ENCODE assay signal across 8 cellular contexts in genomic region chr5:96885518-96886338, GRCh38. TPM values are rescaled to one million over a fixed set of nuclear protein-coding genes. Genes with fewer than 3 reads are reported as not detected.
A peak's percentile ranks its signal among the peaks of the same experiment; 100 is the strongest.
DNase-seq lines count a peak whose midpoint lies in the region; ATAC-seq, FAIRE-seq and TF ChIP-seq lines count a peak whose summit lies in the region.
"Had no signal": no experiment of that assay in that cellular context is flagged by ENCODE, and none has a peak within 500 bp of the region (broad histone marks: within the 10 kb centered on the region; RNA-seq: fewer than 3 reads in every experiment).

No MANE protein-coding gene starts in this region.

- peak; percentile 59 for DNase-seq in OCI-M1 (lab: John Stamatoyannopoulos, UW)
- DNase-seq in naive B cell: peak; percentile 80
- no peak for DNase-seq in HepG2 (ENCODE audit: low spot score)
- DNase-seq in adrenal gland: no peak
- DNase-seq in heart right ventricle: no peak
- DNase-seq: heart left ventricle had no signal

- H3K9me3 Mint-ChIP-seq in naive B cell: no peaks in the 10 kb centered on the region

- H3K4me3 ChIP-seq in HepG2 (replicated peaks in 1 of 3; ENCODE audit: insufficient read depth in 1 of 3, low read depth in 2 of 3, low read length in 3 of 3) (no peak overlapping the region), adrenal gland (no peak overlapping the region), heart right ventricle (no peak overlapping the region)
- H3K4me3 ChIP-seq: heart left ventricle had no signal

- no peaks in the 10 kb centered on the region for H3K79me2 ChIP-seq in HepG2 (ENCODE audit: insufficient read depth, low read length)

- peaks cover 1 to 4% of the 10 kb centered on the region in 2 experiments; a peak in 1 of 5 replicates for H3K36me3 ChIP-seq in HepG2 (replicated peaks in 1 of 2; ENCODE audit: control insufficient read depth in 1 of 2, insufficient read depth in 2 of 2, low read length in 2 of 2)
- H3K36me3 ChIP-seq in adrenal gland (replicated peaks in 1 of 2): peaks cover 0 to 10% of the 10 kb centered on the region in 2 donors
- peaks cover 0 to 86% (median 13%) of the 10 kb centered on the region in 9 donors for H3K36me3 ChIP-seq in heart right ventricle

- H4K20me1 ChIP-seq in HepG2 (ENCODE audit: insufficient read depth, low read length): no peaks in the 10 kb centered on the region

- H3K4me1 Mint-ChIP-seq in naive B cell: peaks cover 50 to 68% (median 53%) of the 10 kb centered on the region in 3 donors

- WGBS in HepG2 (ENCODE audit: low lambda C conversion rate): 91% methylated on average over 5 of the region's 5 CpGs
- 55 to 76% (median 63%) methylated on average over 5 of the region's 5 CpGs for WGBS in adrenal gland, 4 donors
- 62 to 65% methylated on average over 5 of the region's 5 CpGs for WGBS in heart right ventricle, 2 donors

- TF ChIP-seq EP300 in HepG2 (IDR thresholded peaks at IDR 0.05; ENCODE audit: low read depth in 2 of 2, low read length in 2 of 2) (no peak), HepG2 (CRISPR knock-in tag; IDR thresholded peaks at IDR 0.05; ENCODE audit: borderline replicate concordance) (no peak)

- H3K36me3 Mint-ChIP-seq in naive B cell: peaks cover 37 to 48% of the 10 kb centered on the region in 2 donors

- FAIRE-seq in HepG2 (lab: Jason Lieb, UNC): no peak

- TF ChIP-seq CTCF in HepG2 (CRISPR knock-in tag; IDR thresholded peaks at IDR 0.05): no peak
- TF ChIP-seq CTCF in adrenal gland (IDR thresholded peaks at IDR 0.05): no peak
- no peak for TF ChIP-seq CTCF in heart right ventricle (IDR thresholded peaks at IDR 0.05)

- in situ Hi-C loops in HepG2 (cut with HindIII; ENCODE audit: extremely low pct_ligation_motif_present, low pct_unique_long_range_greater_than_20kb): no loop called here

- no peak overlapping the region for H3K27ac ChIP-seq in HepG2 (ENCODE audit: extremely low read length, insufficient read depth, low read length)
- no peak overlapping the region for H3K27ac ChIP-seq in adrenal gland
- H3K27ac ChIP-seq in heart right ventricle: peak overlapping the region in 1 of 10 donors; percentile 6

- TF ChIP-seq POLR2A in HepG2 (IDR thresholded peaks at IDR 0.05; ENCODE audit: insufficient read depth in 1 of 2, low read depth in 2 of 2, low read length in 2 of 2) (no peak), adrenal gland (IDR thresholded peaks at IDR 0.05) (no peak)

- no peak overlapping the region for H2AFZ ChIP-seq in HepG2 (ENCODE audit: low read length)

- peak overlapping the region; percentile 44 to 82 (median 74) for H3K4me3 Mint-ChIP-seq in naive B cell

- H3K9me3 ChIP-seq in HepG2 (ENCODE audit: low read length) (no peaks in the 10 kb centered on the region), adrenal gland (replicated peaks in 1 of 3) (no peaks in the 10 kb centered on the region), heart right ventricle (no peaks in the 10 kb centered on the region)
- H3K9me3 ChIP-seq: heart left ventricle had no signal

- TF ChIP-seq RAD21 in HepG2 (CRISPR knock-in tag; IDR thresholded peaks at IDR 0.05): no peak

- H3K27ac Mint-ChIP-seq in naive B cell: peak overlapping the region; percentile 86 to 99 (median 98)

- H3K27me3 ChIP-seq in HepG2 (ENCODE audit: control insufficient read depth in 1 of 2, insufficient read depth in 2 of 2, low read length in 2 of 2) (no peaks in the 10 kb centered on the region), adrenal gland (no peaks in the 10 kb centered on the region), heart right ventricle (no peaks in the 10 kb centered on the region)
- H3K27me3 ChIP-seq: heart left ventricle had no signal

- H3K27me3 Mint-ChIP-seq in naive B cell: no peaks in the 10 kb centered on the region

- H3K4me1 ChIP-seq in HepG2 (ENCODE audit: insufficient read depth, low read length): no peaks in the 10 kb centered on the region
- H3K4me1 ChIP-seq in adrenal gland (replicated peaks in 1 of 2): peaks cover 0 to 23% of the 10 kb centered on the region in 2 donors
- peaks cover 0 to 37% (median 22%) of the 10 kb centered on the region in 9 donors for H3K4me1 ChIP-seq in heart right ventricle

- no peak overlapping the region for H3K9ac ChIP-seq in HepG2 (ENCODE audit: insufficient read depth, low read depth, low read length)

- no TSS peak for BruUV-seq in HepG2 (replicated peaks; lab: Mats Ljungman, UMichigan)

- CTCF ChIA-PET in HepG2 (lab: Yijun Ruan, JAX; ENCODE audit: low intra/inter-chr PET ratio, low total read pairs): no interaction called here

- H3K4me2 ChIP-seq in HepG2 (ENCODE audit: low read depth, low read length): no peak overlapping the region

- POLR2A ChIA-PET in HepG2 (lab: Yijun Ruan, JAX): no interaction called here

- intact Hi-C loops in HepG2 (cut with micrococcal nuclease; ENCODE audit: unreplicated experiment): no loop called here
- intact Hi-C loops in adrenal gland (cut with DNase I): no loop called here
- intact Hi-C loops in heart right ventricle (cut with DNase I): no loop called here

- ATAC-seq in GM19025 (IDR thresholded peaks at IDR 0.05; ENCODE audit: low read depth, unreplicated experiment) (peak; percentile 88), HG02852 (IDR thresholded peaks at IDR 0.05; ENCODE audit: unreplicated experiment) (peak; percentile 93), naive B cell (ENCODE audit: low read depth in 2 of 2) (peak; percentile 96 to 97), HepG2 (no peak), heart right ventricle (no peak)

RNA-seq across cellular contexts. Expression of gene ERAP2, which starts 9.4 kb away (rescaled TPM):
- polyA plus RNA-seq in naive B cell (ENCODE audit: low read depth in 6 of 6) (10 to 100 TPM in 5 of 6 donors, 1 to 10 TPM in 1; 9.9 to 98.7 (median 15.5) TPM), HepG2 (2011; rRNA removed) (12.5 and 12.8 TPM in 2 replicates), adrenal gland (1 to 10 TPM in 2 of 3 donors, under 1 TPM in 1; 0.94 to 3.3 (median 1.7) TPM), heart right ventricle (1 to 10 TPM; 3.0 to 5.2 TPM)
- total RNA-seq in HepG2 (2016; rRNA removed; fragmentation: Illumina TruSeq; extraction: Trizol) (12.8 and 16.6 TPM in 2 replicates), adrenal gland (10 to 100 TPM in 5 of 8 donors, 1 to 10 TPM in 3; 2.6 to 32.1 (median 12.6) TPM), heart right ventricle (10 to 100 TPM in 1 of 10 donors, 1 to 10 TPM in 7, under 1 TPM in 2; 0.92 to 29.7 (median 5.9) TPM)
- 2.9 and 3.2 TPM in 2 replicates for total RNA-seq in HepG2 (2016; cell fraction: cytosol; rRNA removed; fragmentation: Illumina TruSeq; extraction: Trizol; ENCODE audit: low read depth)
- 12.2 and 17.5 TPM in 2 replicates for total RNA-seq in HepG2 (2016; cell fraction: insoluble cytoplasmic fraction; rRNA removed; fragmentation: Illumina TruSeq; extraction: Trizol)
- total RNA-seq in HepG2 (2016; cell fraction: membrane; rRNA removed; fragmentation: Illumina TruSeq; extraction: Trizol): 4.6 and 5.8 TPM in 2 replicates
- 24.6 and 25.0 TPM in 2 replicates for total RNA-seq in HepG2 (2016; cell fraction: nucleus; rRNA removed; fragmentation: Illumina TruSeq; extraction: Trizol)
- 6.7 and 9.8 TPM in 2 replicates for polyA plus RNA-seq in HepG2 (2011; cell fraction: cytosol; rRNA removed)
- polyA plus RNA-seq in HepG2 (2011; cell fraction: nucleus; rRNA removed): 4.3 and 5.6 TPM in 2 replicates
- polyA plus RNA-seq in HepG2 (2012): 6.6 and 7.6 TPM in 2 replicates
- 0.45 and 0.54 TPM in 2 replicates for polyA plus RNA-seq in HepG2 (2016; cell fraction: cytosol; fragmentation: Illumina TruSeq; extraction: Trizol; ENCODE audit: low read depth)
- 7.8 and 8.4 TPM in 2 replicates for polyA plus RNA-seq in HepG2 (2016; cell fraction: insoluble cytoplasmic fraction; fragmentation: Illumina TruSeq; extraction: Trizol; ENCODE audit: low read depth)
- polyA plus RNA-seq in HepG2 (2016; cell fraction: membrane; fragmentation: Illumina TruSeq; extraction: Trizol; ENCODE audit: low read depth): 1.5 and 2.1 TPM in 2 replicates
- 15.5 and 16.2 TPM in 2 replicates for polyA plus RNA-seq in HepG2 (2016; cell fraction: nucleus; fragmentation: Illumina TruSeq; extraction: Trizol; ENCODE audit: insufficient read depth, low read depth)
- 14.6 and 24.3 TPM in 2 replicates for polyA minus RNA-seq in HepG2 (2011; rRNA and poly(A)+ RNA removed; ENCODE audit: low replicate concordance)
- polyA minus RNA-seq in HepG2 (2011; cell fraction: cytosol; rRNA and poly(A)+ RNA removed): 9.4 and 9.8 TPM in 2 replicates
- polyA minus RNA-seq in HepG2 (2011; cell fraction: nucleus; rRNA and poly(A)+ RNA removed): 29.4 and 34.1 TPM in 2 replicates

RNA-seq across cellular contexts. Expression of gene LNPEP, which starts 50.2 kb away (rescaled TPM):
- polyA plus RNA-seq in naive B cell (ENCODE audit: low read depth in 6 of 6): 10 to 100 TPM; 17.3 to 50.9 (median 44.3) TPM
- 14.7 and 16.9 TPM in 2 replicates for total RNA-seq in HepG2 (2016; rRNA removed; fragmentation: Illumina TruSeq; extraction: Trizol)
- total RNA-seq in HepG2 (2016; cell fraction: cytosol; rRNA removed; fragmentation: Illumina TruSeq; extraction: Trizol; ENCODE audit: low read depth): 3.6 and 4.1 TPM in 2 replicates
- total RNA-seq in HepG2 (2016; cell fraction: insoluble cytoplasmic fraction; rRNA removed; fragmentation: Illumina TruSeq; extraction: Trizol): 13.0 and 16.4 TPM in 2 replicates
- 5.2 and 6.3 TPM in 2 replicates for total RNA-seq in HepG2 (2016; cell fraction: membrane; rRNA removed; fragmentation: Illumina TruSeq; extraction: Trizol)
- 30.4 and 33.6 TPM in 2 replicates for total RNA-seq in HepG2 (2016; cell fraction: nucleus; rRNA removed; fragmentation: Illumina TruSeq; extraction: Trizol)
- polyA plus RNA-seq in HepG2 (2011; rRNA removed): 6.3 and 8.0 TPM in 2 replicates
- 2.5 and 4.3 TPM in 2 replicates for polyA plus RNA-seq in HepG2 (2011; cell fraction: cytosol; rRNA removed)
- polyA plus RNA-seq in HepG2 (2011; cell fraction: nucleus; rRNA removed): 5.2 and 6.1 TPM in 2 replicates
- 4.0 and 4.9 TPM in 2 replicates for polyA plus RNA-seq in HepG2 (2012)
- 0.58 and 0.62 TPM in 2 replicates for polyA plus RNA-seq in HepG2 (2016; cell fraction: cytosol; fragmentation: Illumina TruSeq; extraction: Trizol; ENCODE audit: low read depth)
- 4.3 and 4.8 TPM in 2 replicates for polyA plus RNA-seq in HepG2 (2016; cell fraction: insoluble cytoplasmic fraction; fragmentation: Illumina TruSeq; extraction: Trizol; ENCODE audit: low read depth)
- 1.1 and 1.2 TPM in 2 replicates for polyA plus RNA-seq in HepG2 (2016; cell fraction: membrane; fragmentation: Illumina TruSeq; extraction: Trizol; ENCODE audit: low read depth)
- polyA plus RNA-seq in HepG2 (2016; cell fraction: nucleus; fragmentation: Illumina TruSeq; extraction: Trizol; ENCODE audit: insufficient read depth, low read depth): 12.2 and 12.9 TPM in 2 replicates
- polyA minus RNA-seq in HepG2 (2011; rRNA and poly(A)+ RNA removed; ENCODE audit: low replicate concordance): 16.3 and 19.2 TPM in 2 replicates
- 15.2 and 19.8 TPM in 2 replicates for polyA minus RNA-seq in HepG2 (2011; cell fraction: cytosol; rRNA and poly(A)+ RNA removed)
- 39.9 and 46.0 TPM in 2 replicates for polyA minus RNA-seq in HepG2 (2011; cell fraction: nucleus; rRNA and poly(A)+ RNA removed)
- 10 to 100 TPM; 13.1 to 35.4 (median 22.2) TPM for total RNA-seq in adrenal gland
- polyA plus RNA-seq in adrenal gland: 1 to 10 TPM; 2.3 to 9.8 (median 3.2) TPM
- 10 to 100 TPM; 46.7 to 87.4 (median 70.0) TPM for total RNA-seq in heart right ventricle
- polyA plus RNA-seq in heart right ventricle: 1 to 10 TPM; 5.4 to 7.8 TPM

Comparison
In these comparisons a context has a peak if more than half of its experiments do, and no peak if none do; other contexts are left out.
1. ATAC-seq: peak in GM19025 (single experiment), HG02852 (single experiment) and naive B cell (2 of 2); none in HepG2 (single experiment) and heart right ventricle (0 of 8).
2. DNase-seq: peak in OCI-M1 (single experiment) and naive B cell (single experiment); none in HepG2 (single experiment), adrenal gland (0 of 7) and heart right ventricle (0 of 2).